In the genomic region with DNA sequence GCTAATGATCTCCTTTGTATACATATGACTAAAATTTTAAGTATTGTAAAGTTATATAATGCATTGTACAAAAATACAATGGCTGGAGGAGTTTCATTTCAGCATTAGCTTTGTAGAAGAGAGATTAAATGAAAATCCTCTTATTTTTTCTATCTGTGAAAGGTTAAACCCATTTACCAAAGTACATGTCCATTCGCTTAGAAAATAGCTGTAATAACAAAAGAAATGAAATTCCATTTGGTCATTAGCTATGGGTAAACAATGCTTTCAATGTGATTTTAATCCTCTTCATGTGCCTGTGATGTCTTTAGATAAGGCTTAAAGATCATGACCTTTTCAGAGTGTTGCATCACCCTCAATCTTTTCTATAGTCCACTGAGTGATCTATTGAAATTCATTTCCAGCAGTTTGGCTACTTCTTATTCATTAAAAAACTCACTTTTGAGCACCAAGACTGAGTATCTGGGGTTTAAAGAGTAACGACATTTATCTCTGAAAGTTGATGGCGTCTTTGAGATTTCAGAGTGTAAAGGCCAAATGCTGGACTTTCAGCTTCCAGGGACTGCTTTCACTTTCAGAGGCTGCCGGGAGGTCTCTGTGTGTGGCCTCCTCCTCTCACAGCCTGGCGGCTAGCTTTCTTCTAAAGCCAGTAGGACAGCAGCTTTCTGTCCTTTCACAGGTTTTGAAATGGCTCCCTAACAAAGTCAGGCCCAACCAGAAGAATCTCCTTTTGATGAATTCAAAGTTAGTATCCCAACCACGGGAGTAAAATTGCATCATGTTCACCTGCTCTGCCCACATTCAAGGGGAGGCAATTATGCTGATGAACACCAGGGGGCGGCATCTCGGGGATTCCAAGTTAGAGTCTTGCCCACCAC, we compare ENCODE assay signal across 9 cellular contexts.
DNase-seq lines count a peak whose midpoint lies in the region; ATAC-seq, FAIRE-seq and TF ChIP-seq lines count a peak whose summit lies in the region.
"Had no signal": no experiment of that assay in that cellular context is flagged by ENCODE, and none has a peak within 500 bp of the region (broad histone marks: within the 10 kb centered on the region; RNA-seq: fewer than 3 reads in every experiment).

No MANE protein-coding gene starts in this region.

- H3K79me2 ChIP-seq in H1 (ENCODE audit: control insufficient read depth in 1 of 2, insufficient read depth in 2 of 2, low read length in 2 of 2) = no peaks in the 10 kb centered on the region

- TF ChIP-seq POLR2A in NB4 (IDR thresholded peaks at IDR 0.05; ENCODE audit: extremely low read depth, insufficient read length) (no peak), H1 (IDR thresholded peaks at IDR 0.05; ENCODE audit: control extremely low read depth in 1 of 2, low read depth in 2 of 2, low read length in 2 of 2) (no peak)

- TF ChIP-seq CTCF in NB4 (IDR thresholded peaks at IDR 0.05; ENCODE audit: low read depth, low read length) = peak; percentile 92
- peak; percentile 61 to 79 (median 63) for TF ChIP-seq CTCF in H1 (IDR thresholded peaks at IDR 0.05; ENCODE audit: control extremely low read depth in 1 of 3, insufficient read depth in 1 of 3, low read depth in 1 of 3, low read length in 3 of 3)

- H2BK15ac ChIP-seq in H1 (ENCODE audit: low read length) = no peak overlapping the region

- CTCF ChIA-PET in H1 (lab: Charles Lee; ENCODE audit: partially characterized antibody) = interaction anchor here (0.7 to 2.7 kb wide), 29 partner anchors 9 to 584 kb away, joined by 3 to 14 read pairs (median 4); no protein-coding TSS in a partner anchor

- H3K4me3 ChIP-seq in NB4 (ENCODE audit: low read depth, low read length) = peak overlapping the region; percentile 17
- H3K4me3 ChIP-seq in H1 (ENCODE audit: extremely low read depth in 1 of 4, insufficient read depth in 2 of 4, low read depth in 3 of 4, low read length in 4 of 4) = no peak overlapping the region; a peak in 1 of 8 replicates
- H3K4me3 ChIP-seq: cardiac muscle cell had no signal

- H3K4me1 Mint-ChIP-seq in stimulated activated naive B cell treated with anti-CD40 and anti-IgM and Interleukin-4, amounts not matched to agents 10 μg/mL and 1 μg/mL and 100 μg/mL, for 72 hours = no peaks in the 10 kb centered on the region

- no peak overlapping the region for H3K27ac Mint-ChIP-seq in stimulated activated naive B cell treated with anti-CD40 and anti-IgM and Interleukin-4, amounts not matched to agents 10 μg/mL and 1 μg/mL and 100 μg/mL, for 72 hours

- H2AFZ ChIP-seq in H1 (ENCODE audit: low read length) = no peak overlapping the region

- H3K4me3 Mint-ChIP-seq in stimulated activated naive B cell treated with anti-CD40 and anti-IgM and Interleukin-4, amounts not matched to agents 10 μg/mL and 1 μg/mL and 100 μg/mL, for 72 hours = no peak overlapping the region

- no peak overlapping the region for H2AK5ac ChIP-seq in H1 (ENCODE audit: low read depth, low read length)

- H3K4me1 ChIP-seq in H1 (replicated peaks in 1 of 4; ENCODE audit: control insufficient read depth in 3 of 4, insufficient read depth in 4 of 4, low read length in 3 of 4) = peaks cover 0 to 3% (median 0%) of the 10 kb centered on the region in 4 experiments; a peak in 1 of 7 replicates

- DNase-seq in Ammon's horn (ENCODE audit: low spot score) = peak; percentile 6
- DNase-seq in NB4 (ENCODE audit: low read depth) = peak; percentile 62
- DNase-seq in H1 (ENCODE audit: low read depth in 1 of 2, low spot score in 2 of 2) = peak; percentile 53 to 83
- peak; percentile 1 for DNase-seq in stimulated activated naive B cell treated with anti-CD40 and anti-IgM and Interleukin-4, amounts not matched to agents 10 μg/mL and 1 μg/mL and 100 μg/mL, for 72 hours
- DNase-seq in stimulated activated naive CD4-positive, alpha-beta T cell (lab: John Stamatoyannopoulos, UW) = no peak

- H3K27me3 ChIP-seq in H1 (replicated peaks in 1 of 4; ENCODE audit: control insufficient read depth in 3 of 4, extremely low read depth in 1 of 4, insufficient read depth in 3 of 4, low read length in 3 of 4) = no peaks in the 10 kb centered on the region; a peak in 1 of 7 replicates
- H3K27me3 ChIP-seq: cardiac muscle cell had no signal

- no peak overlapping the region; a peak in 1 of 7 replicates for H3K9ac ChIP-seq in H1 (replicated peaks in 1 of 4; ENCODE audit: extremely low read depth in 1 of 4, low read depth in 3 of 4, low read length in 3 of 4)

- ATAC-seq in GM18867 (IDR thresholded peaks at IDR 0.05; ENCODE audit: unreplicated experiment) (peak; percentile 65), HG03571 (IDR thresholded peaks at IDR 0.05; ENCODE audit: unreplicated experiment) (no peak), HG02970 (IDR thresholded peaks at IDR 0.05; ENCODE audit: low FRiP score, unreplicated experiment) (no peak)
- peak in 1 of 2 donors; percentile 43 for ATAC-seq in stimulated activated naive B cell treated with anti-CD40 and anti-IgM and Interleukin-4, amounts not matched to agents 10 μg/mL and 1 μg/mL and 100 μg/mL, for 72 hours (replicated peaks)

- no peaks in the 10 kb centered on the region for H3K23me2 ChIP-seq in H1 (ENCODE audit: low read depth, low read length)

- no peak overlapping the region for H3K4me2 ChIP-seq in H1 (ENCODE audit: insufficient read depth in 1 of 2, low read depth in 2 of 2, low read length in 2 of 2)

- peaks cover 2 to 5% of the 10 kb centered on the region in 2 donors for H3K9me3 Mint-ChIP-seq in stimulated activated naive B cell treated with anti-CD40 and anti-IgM and Interleukin-4, amounts not matched to agents 10 μg/mL and 1 μg/mL and 100 μg/mL, for 72 hours

- no peaks in the 10 kb centered on the region for H3K79me1 ChIP-seq in H1 (ENCODE audit: low read depth, low read length)

- no peak overlapping the region for H3K18ac ChIP-seq in H1 (ENCODE audit: extremely low read depth, low read length)

- no peaks in the 10 kb centered on the region for H3K36me3 ChIP-seq in H1 (ENCODE audit: control insufficient read depth in 2 of 4, insufficient read depth in 4 of 4, low read length in 3 of 4)
- H3K36me3 ChIP-seq: cardiac muscle cell had no signal

- no peaks in the 10 kb centered on the region for H3K36me3 Mint-ChIP-seq in stimulated activated naive B cell treated with anti-CD40 and anti-IgM and Interleukin-4, amounts not matched to agents 10 μg/mL and 1 μg/mL and 100 μg/mL, for 72 hours

- H3K27me3 Mint-ChIP-seq in stimulated activated naive B cell treated with anti-CD40 and anti-IgM and Interleukin-4, amounts not matched to agents 10 μg/mL and 1 μg/mL and 100 μg/mL, for 72 hours = no peaks in the 10 kb centered on the region

- WGBS in H1 (ENCODE audit: extremely low coverage in 1 of 2, insufficient coverage in 1 of 2, insufficient read length in 1 of 2, insufficient replicate concordance in 2 of 2, low coverage in 1 of 2, low lambda C conversion rate in 2 of 2, missing lambda C conversion rate in 1 of 2), 2 experiments = 53% methylated on average over 8 of the region's 8 CpGs; no CpG with 5 or more reads in 1 of the 2 experiments

- H2BK120ac ChIP-seq in H1 (replicated peaks; ENCODE audit: low read depth, low read length) = no peak overlapping the region

- TF ChIP-seq RAD21 in H1 (IDR thresholded peaks at IDR 0.05 in 1 of 2, conservative IDR thresholded peaks at IDR 0.05 in 1 of 2; ENCODE audit: low read depth in 2 of 2, low read length in 2 of 2) = peak; percentile 61 to 74

- H2BK20ac ChIP-seq in H1 (ENCODE audit: low read length) = no peak overlapping the region

- no peaks in the 10 kb centered on the region for H4K20me1 ChIP-seq in H1 (replicated peaks in 1 of 2; ENCODE audit: control insufficient read depth in 1 of 2, insufficient read depth in 2 of 2, low read length in 2 of 2)

- POLR2A ChIA-PET in H1 (lab: Charles Lee; ENCODE audit: partially characterized antibody) = no interaction called here

- H3K9me3 ChIP-seq in H1 (ENCODE audit: insufficient read depth in 2 of 2, low read depth in 1 of 2, low read length in 1 of 2) = no peaks in the 10 kb centered on the region

- no peak overlapping the region for H3K14ac ChIP-seq in H1 (ENCODE audit: insufficient read length)

- peak; percentile 93 for FAIRE-seq in H1 (lab: Jason Lieb, UNC)

- peak overlapping the region; percentile 56 for H4K91ac ChIP-seq in H1 (replicated peaks; ENCODE audit: insufficient read length, low read length)

- H2BK5ac ChIP-seq in H1 (ENCODE audit: low read depth, low read length) = peak overlapping the region; percentile 67; the same call in 1 of the 2 replicates

- no peak overlapping the region for H3K27ac ChIP-seq in H1 (ENCODE audit: low read depth, low read length)
- H3K27ac ChIP-seq: cardiac muscle cell had no signal

- no peak overlapping the region for H2BK12ac ChIP-seq in H1 (ENCODE audit: low read depth, low read length)

- H4K8ac ChIP-seq in H1 (ENCODE audit: extremely low read depth, insufficient read depth, low read length) = no peak overlapping the region

- no peak overlapping the region for H3K23ac ChIP-seq in H1 (ENCODE audit: insufficient read length)

- no peak overlapping the region for H3K56ac ChIP-seq in H1 (replicated peaks; ENCODE audit: insufficient read length, low read depth, low read length)

- no peak overlapping the region for H4K5ac ChIP-seq in H1 (ENCODE audit: insufficient read length, low read depth, low read length)

- H3K4ac ChIP-seq in H1 (replicated peaks; ENCODE audit: insufficient read length, low read depth, low read length) = no peak overlapping the region

- TF ChIP-seq EP300 in H1 (IDR thresholded peaks at IDR 0.05; ENCODE audit: borderline replicate concordance in 1 of 2, low read depth in 2 of 2, low read length in 2 of 2) = peak in 1 of 2 experiments; percentile 53; a peak in 1 of 3 replicates

TF ChIP-seq in H1, 55 proteins besides CTCF, POLR2A, EP300 and RAD21 (continues in another document):
- TF ChIP-seq, protein P1, sequence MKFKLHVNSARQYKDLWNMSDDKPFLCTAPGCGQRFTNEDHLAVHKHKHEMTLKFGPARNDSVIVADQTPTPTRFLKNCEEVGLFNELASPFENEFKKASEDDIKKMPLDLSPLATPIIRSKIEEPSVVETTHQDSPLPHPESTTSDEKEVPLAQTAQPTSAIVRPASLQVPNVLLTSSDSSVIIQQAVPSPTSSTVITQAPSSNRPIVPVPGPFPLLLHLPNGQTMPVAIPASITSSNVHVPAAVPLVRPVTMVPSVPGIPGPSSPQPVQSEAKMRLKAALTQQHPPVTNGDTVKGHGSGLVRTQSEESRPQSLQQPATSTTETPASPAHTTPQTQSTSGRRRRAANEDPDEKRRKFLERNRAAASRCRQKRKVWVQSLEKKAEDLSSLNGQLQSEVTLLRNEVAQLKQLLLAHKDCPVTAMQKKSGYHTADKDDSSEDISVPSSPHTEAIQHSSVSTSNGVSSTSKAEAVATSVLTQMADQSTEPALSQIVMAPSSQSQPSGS (IDR thresholded peaks at IDR 0.05; ENCODE audit: low read length) = peak; percentile 55; the same call in 1 of the 2 replicates
- 0 out of 2 replicates have a peak, but pooled peaks have one; percentile 46 for TF ChIP-seq JUN (IDR thresholded peaks at IDR 0.05; ENCODE audit: low read depth, low read length)
- no peak for TF ChIP-seq GTF2F1 (IDR thresholded peaks at IDR 0.05; ENCODE audit: borderline replicate concordance, low read depth, low read length)
- no peak for TF ChIP-seq CHD2 (IDR thresholded peaks at IDR 0.05; ENCODE audit: low read length)

Comparison
In these comparisons a context has a peak if more than half of its experiments do, and no peak if none do; other contexts are left out.
1. DNase-seq: peak in Ammon's horn (single experiment), NB4 (single experiment), H1 (2 of 2) and stimulated activated naive B cell treated with anti-CD40 and anti-IgM and Interleukin-4, amounts not matched to agents 10 μg/mL and 1 μg/mL and 100 μg/mL, for 72 hours (single experiment); none in stimulated activated naive CD4-positive, alpha-beta T cell (0 of 6).